Comparison of ENCODE assay signal across 7 cellular contexts in the genomic region with DNA sequence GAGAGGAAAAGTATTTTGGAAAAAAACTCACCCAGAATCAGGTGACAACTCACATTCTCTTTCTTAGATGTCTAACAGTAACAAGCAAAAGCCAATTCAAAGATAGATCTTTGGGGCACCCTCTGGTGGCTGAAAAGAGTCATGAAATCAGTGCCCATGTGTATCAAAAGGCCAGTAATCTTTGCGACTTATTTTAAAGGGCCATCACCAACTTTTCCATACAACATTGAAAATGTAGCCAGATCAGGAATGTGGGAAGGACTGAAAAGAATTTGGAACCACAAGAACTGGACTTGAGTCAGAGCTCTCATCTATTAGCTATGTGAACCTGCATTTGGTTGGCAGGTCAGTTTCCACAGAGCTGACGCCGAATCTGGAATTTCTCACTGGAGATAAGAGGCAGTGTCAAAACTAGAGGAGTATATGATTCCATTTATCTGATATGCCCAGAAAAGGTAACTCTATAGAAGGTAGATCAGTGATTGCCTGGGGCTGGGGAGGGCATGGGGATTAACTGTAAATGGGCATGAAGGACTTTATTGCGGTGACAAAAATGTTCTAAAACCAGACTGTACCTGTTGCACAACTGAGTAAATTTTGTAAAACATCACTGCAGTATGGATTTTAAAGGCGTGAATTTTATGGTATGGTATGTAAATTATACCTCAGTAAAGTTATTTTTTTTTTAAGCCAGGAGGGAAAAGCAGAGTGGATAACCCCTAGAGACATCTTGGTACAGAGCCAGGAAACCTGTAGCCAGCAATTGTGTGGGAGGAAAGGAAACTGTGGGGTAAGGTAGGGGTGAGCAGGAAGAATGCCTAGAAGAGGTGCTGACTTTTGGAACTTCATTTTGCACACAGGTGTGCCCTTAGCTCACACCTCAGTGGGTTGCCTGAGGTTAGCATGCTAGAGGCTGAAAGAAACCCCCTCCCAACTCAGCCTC.
DNase-seq lines count a peak whose midpoint lies in the region; ATAC-seq, FAIRE-seq and TF ChIP-seq lines count a peak whose summit lies in the region.

No MANE protein-coding gene starts in this region.

- no peak for TF ChIP-seq POLR2A in GM12891 (IDR thresholded peaks at IDR 0.05; ENCODE audit: low read depth, low read length)

- FAIRE-seq in GM12891 (lab: Jason Lieb, UNC): peak; percentile 77

- DNase-seq in GM12891 (ENCODE audit: insufficient read length, low spot score) (no peak), NCI-H146 treated with DMSO at 0.1 percent for 48 hours (lab: John Stamatoyannopoulos, UW; ENCODE audit: unreplicated experiment) (peak; percentile 26), T-helper 2 cell (peak in 4 of 5 experiments; percentile 21 to 79 (median 41)), astrocyte of the hippocampus (ENCODE audit: low read depth, low spot score) (peak; percentile 93), hypothalamus (lab: John Stamatoyannopoulos, UW) (peak in 32 of 51 donors; percentile 1 to 76 (median 32))
- DNase-seq in stimulated activated CD4-positive, alpha-beta T cell treated with anti-CD3 and anti-CD28 coated beads, Interleukin-12 subunit alpha, Interleukin-12 subunit beta, amount 100 ng/mL, for 4 hours: peak; percentile 29

- ATAC-seq in HG02642 (IDR thresholded peaks at IDR 0.05; ENCODE audit: poor library complexity, unreplicated experiment): peak; percentile 90

TF ChIP-seq in GM12891, 5 proteins besides CTCF, POLR2A, EP300 and RAD21:
- TF ChIP-seq POU2F2 (IDR thresholded peaks at IDR 0.05; ENCODE audit: low read depth, low read length): no peak
- no peak for TF ChIP-seq POLR2AphosphoS5 (IDR thresholded peaks at IDR 0.05; ENCODE audit: low read depth, low read length)
- TF ChIP-seq TAF1 (IDR thresholded peaks at IDR 0.05; ENCODE audit: low read depth, low read length): no peak
- TF ChIP-seq PAX5 (IDR thresholded peaks at IDR 0.05; ENCODE audit: insufficient read depth, low read length, severe bottlenecking): no peak
- no peak for TF ChIP-seq SPI1 (IDR thresholded peaks at IDR 0.05; ENCODE audit: low read depth, low read length)
